ENCODE assay signal across 28 cellular contexts in genomic region chr1:22844621-22845020, GRCh38.
"Had no signal": no experiment of that assay in that cellular context is flagged by ENCODE, and none has a peak within 500 bp of the region (broad histone marks: within the 10 kb centered on the region; RNA-seq: fewer than 3 reads in every experiment).

No MANE protein-coding gene starts in this region.

- FAIRE-seq: small intestine had no signal

- H3K27me3 ChIP-seq: ovary, right lobe of liver, sigmoid colon, transverse colon, upper lobe of right lung, uterus had no signal

- H3K4me1 Mint-ChIP-seq: stimulated activated effector memory CD8-positive, alpha-beta T cell treated with anti-CD3 and anti-CD28 coated beads, Interleukin-12 subunit alpha, Interleukin-12 subunit beta, amount 100 ng/mL, for 72 hours had no signal

- H3K36me3 ChIP-seq: ovary, right lobe of liver, sigmoid colon, stomach, thoracic aorta, tibial artery, transverse colon, upper lobe of right lung, uterus had no signal

- H3K36me3 Mint-ChIP-seq: naive thymus-derived CD8-positive, alpha-beta T cell; natural killer cell treated with Interleukin-12 subunit alpha and Interleukin-12 subunit beta and Interleukin-15 and Interleukin-18, amount 100 ng/mL, for 72 hours; stimulated activated effector memory CD8-positive, alpha-beta T cell treated with anti-CD3 and anti-CD28 coated beads, Interleukin-12 subunit alpha, Interleukin-12 subunit beta, amount 100 ng/mL, for 72 hours; stimulated activated naive B cell treated with anti-CD40 and anti-IgM and Interleukin-4, amounts not matched to agents 10 μg/mL and 1 μg/mL and 100 μg/mL, for 72 hours; type B pancreatic cell had no signal

- H3K27me3 Mint-ChIP-seq: progenitor cell of endocrine pancreas had no signal

- H3K27ac ChIP-seq: ovary, parathyroid adenoma, psoas muscle, right lobe of liver, sigmoid colon, stomach, thoracic aorta, tibial artery, transverse colon, upper lobe of right lung, uterus had no signal

- H3K9ac ChIP-seq: parathyroid adenoma had no signal

- DNase-seq: naive thymus-derived CD8-positive, alpha-beta T cell; nephron progenitor cell; occipital lobe; ovary; right cardiac atrium; right lobe of liver; sigmoid colon; small intestine; stimulated activated CD4-positive, alpha-beta T cell treated with anti-CD3 and anti-CD28 coated beads, Interleukin-15, amount 100 ng/mL, for 24 hours; stimulated activated CD4-positive, alpha-beta T cell treated with anti-CD3 and anti-CD28 coated beads, Interleukin-2, amount 100 ng/mL, for 24 hours; stimulated activated CD4-positive, alpha-beta T cell treated with anti-CD3 and anti-CD28 coated beads, Interleukin-2, amount 100 ng/mL, for 48 hours; stimulated activated CD4-positive, alpha-beta T cell treated with anti-CD3 and anti-CD28 coated beads, Interleukin-4, amount 100 ng/mL, for 24 hours; stimulated activated naive B cell treated with anti-CD40 and anti-IgM and Interleukin-4, amounts not matched to agents 10 μg/mL and 1 μg/mL and 100 μg/mL, for 72 hours; stimulated activated naive CD4-positive, alpha-beta T cell treated with Interleukin-2 at 50 U/mL for 16 hours; stomach; tibial artery; transverse colon; upper lobe of right lung; uterus had no signal

- H3K27ac Mint-ChIP-seq: naive thymus-derived CD8-positive, alpha-beta T cell; natural killer cell treated with Interleukin-12 subunit alpha and Interleukin-12 subunit beta and Interleukin-15 and Interleukin-18, amount 100 ng/mL, for 72 hours; nephron progenitor cell; stimulated activated effector memory CD8-positive, alpha-beta T cell treated with anti-CD3 and anti-CD28 coated beads, Interleukin-12 subunit alpha, Interleukin-12 subunit beta, amount 100 ng/mL, for 72 hours; stimulated activated naive B cell treated with anti-CD40 and anti-IgM and Interleukin-4, amounts not matched to agents 10 μg/mL and 1 μg/mL and 100 μg/mL, for 72 hours; stimulated activated naive CD8-positive, alpha-beta T cell treated with anti-CD3 and anti-CD28 coated beads, Interleukin-15, Interleukin-2, amounts not matched to agents 100 ng/mL and 50 ng/mL, for 24 hours; type B pancreatic cell had no signal

- ATAC-seq: naive thymus-derived CD8-positive, alpha-beta T cell; natural killer cell treated with Interleukin-12 subunit alpha and Interleukin-12 subunit beta and Interleukin-15 and Interleukin-18, amount 100 ng/mL, for 72 hours; psoas muscle; right lobe of liver; stimulated activated effector memory CD8-positive, alpha-beta T cell treated with anti-CD3 and anti-CD28 coated beads, Interleukin-12 subunit alpha, Interleukin-12 subunit beta, amount 100 ng/mL, for 72 hours; stimulated activated naive B cell treated with anti-CD40 and anti-IgM and Interleukin-4, amounts not matched to agents 10 μg/mL and 1 μg/mL and 100 μg/mL, for 72 hours; upper lobe of right lung had no signal

- H3K9me3 ChIP-seq: ovary, psoas muscle, right lobe of liver, sigmoid colon, stomach, thoracic aorta, tibial artery, transverse colon, upper lobe of right lung, uterus had no signal

- H3K4me1 ChIP-seq: parathyroid adenoma, psoas muscle, right lobe of liver, upper lobe of right lung, uterus had no signal

- H3K79me2 ChIP-seq: parathyroid adenoma had no signal

- H3K4me3 ChIP-seq: ovary, psoas muscle, right lobe of liver, sigmoid colon, stomach, thoracic aorta, tibial artery, transverse colon, upper lobe of right lung, uterus had no signal

- H2AFZ ChIP-seq: parathyroid adenoma had no signal

- H3K4me3 Mint-ChIP-seq: naive thymus-derived CD8-positive, alpha-beta T cell; natural killer cell treated with Interleukin-12 subunit alpha and Interleukin-12 subunit beta and Interleukin-15 and Interleukin-18, amount 100 ng/mL, for 72 hours; nephron progenitor cell; neural crest cell; stimulated activated effector memory CD8-positive, alpha-beta T cell treated with anti-CD3 and anti-CD28 coated beads, Interleukin-12 subunit alpha, Interleukin-12 subunit beta, amount 100 ng/mL, for 72 hours; stimulated activated naive B cell treated with anti-CD40 and anti-IgM and Interleukin-4, amounts not matched to agents 10 μg/mL and 1 μg/mL and 100 μg/mL, for 72 hours; stimulated activated naive CD8-positive, alpha-beta T cell treated with anti-CD3 and anti-CD28 coated beads, Interleukin-15, Interleukin-2, amounts not matched to agents 100 ng/mL and 50 ng/mL, for 24 hours; type B pancreatic cell had no signal

- H3K9me3 Mint-ChIP-seq: naive thymus-derived CD8-positive, alpha-beta T cell; natural killer cell treated with Interleukin-12 subunit alpha and Interleukin-12 subunit beta and Interleukin-15 and Interleukin-18, amount 100 ng/mL, for 72 hours; nephron progenitor cell; neural crest cell; stimulated activated effector memory CD8-positive, alpha-beta T cell treated with anti-CD3 and anti-CD28 coated beads, Interleukin-12 subunit alpha, Interleukin-12 subunit beta, amount 100 ng/mL, for 72 hours; stimulated activated naive B cell treated with anti-CD40 and anti-IgM and Interleukin-4, amounts not matched to agents 10 μg/mL and 1 μg/mL and 100 μg/mL, for 72 hours; stimulated activated naive CD8-positive, alpha-beta T cell treated with anti-CD3 and anti-CD28 coated beads, Interleukin-15, Interleukin-2, amounts not matched to agents 100 ng/mL and 50 ng/mL, for 24 hours; type B pancreatic cell had no signal
